ENCODE assay signal across 8 cellular contexts in the genomic region with DNA sequence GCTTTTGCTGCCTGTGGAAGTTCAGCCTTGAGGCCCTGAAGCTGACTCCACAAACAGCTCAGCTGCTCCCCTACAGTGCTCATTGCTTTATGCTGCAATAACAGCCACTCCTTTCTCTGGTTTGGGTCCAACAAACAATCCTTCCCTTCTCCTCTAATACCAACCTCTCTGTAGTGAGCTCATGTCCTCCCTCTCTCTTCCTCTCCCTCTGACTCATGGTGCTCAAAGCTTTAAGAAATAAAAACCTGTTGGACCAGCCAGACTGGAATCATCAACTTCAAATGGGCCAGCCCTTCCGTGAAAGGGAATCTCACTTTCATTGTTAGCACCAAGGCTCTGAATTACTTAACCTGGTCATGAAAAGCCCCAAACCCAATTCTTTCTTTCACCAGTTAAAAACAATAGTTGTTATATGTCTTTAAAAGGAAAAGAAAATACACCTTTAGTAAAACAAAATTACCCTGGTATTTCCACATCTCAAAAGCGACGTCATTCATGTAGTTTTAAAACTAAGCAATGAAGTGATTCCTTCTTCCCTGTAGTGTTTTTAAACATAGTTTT.
A peak's percentile ranks its signal among the peaks of the same experiment; 100 is the strongest.
DNase-seq lines count a peak whose midpoint lies in the region; ATAC-seq and TF ChIP-seq lines count a peak whose summit lies in the region.
"Had no signal": no experiment of that assay in that cellular context is flagged by ENCODE, and none has a peak within 500 bp of the region (broad histone marks: within the 10 kb centered on the region; RNA-seq: fewer than 3 reads in every experiment).

No MANE protein-coding gene starts in this region.

- peak overlapping the region; percentile 45 for H3K27ac ChIP-seq in VCaP
- no peak overlapping the region for H3K27ac ChIP-seq in substantia nigra (ENCODE audit: low read depth, low read length, poor library complexity, severe bottlenecking)

- DNase-seq in foreskin fibroblast, result peak; percentile 90 to 91
- DNase-seq in smooth muscle cell of the brain vasculature (ENCODE audit: low read depth, low spot score), result peak; percentile 60
- DNase-seq in substantia nigra (lab: John Stamatoyannopoulos, UW), result no peak
- DNase-seq in NCI-H2171 treated with DMSO at 0.1 percent for 48 hours (lab: John Stamatoyannopoulos, UW), result no peak
- DNase-seq: activated B cell treated with CpG ODN at 0.5 μM for 24 hours had no signal

- H3K4me3 ChIP-seq in foreskin fibroblast (ENCODE audit: low read depth in 1 of 2, low read length in 2 of 2), result no peak overlapping the region

- ATAC-seq in GM18520 (IDR thresholded peaks at IDR 0.05; ENCODE audit: unreplicated experiment) (peak; percentile 47), HG03045 (IDR thresholded peaks at IDR 0.05; ENCODE audit: unreplicated experiment) (peak; percentile 43)

- TF ChIP-seq CTCF in VCaP (conservative IDR thresholded peaks at IDR 0.05), result no peak
- no peak for TF ChIP-seq CTCF in foreskin fibroblast (IDR thresholded peaks at IDR 0.05; ENCODE audit: low read depth, low read length)

Comparison
In these comparisons a context has a peak if more than half of its experiments do, and no peak if none do; other contexts are left out.
1. DNase-seq: peak in foreskin fibroblast (2 of 2) and smooth muscle cell of the brain vasculature (single experiment); none in substantia nigra (0 of 49) and NCI-H2171 treated with DMSO at 0.1 percent for 48 hours (single experiment).